Comparison of ENCODE assay signal across 33 cellular contexts in the genomic region with DNA sequence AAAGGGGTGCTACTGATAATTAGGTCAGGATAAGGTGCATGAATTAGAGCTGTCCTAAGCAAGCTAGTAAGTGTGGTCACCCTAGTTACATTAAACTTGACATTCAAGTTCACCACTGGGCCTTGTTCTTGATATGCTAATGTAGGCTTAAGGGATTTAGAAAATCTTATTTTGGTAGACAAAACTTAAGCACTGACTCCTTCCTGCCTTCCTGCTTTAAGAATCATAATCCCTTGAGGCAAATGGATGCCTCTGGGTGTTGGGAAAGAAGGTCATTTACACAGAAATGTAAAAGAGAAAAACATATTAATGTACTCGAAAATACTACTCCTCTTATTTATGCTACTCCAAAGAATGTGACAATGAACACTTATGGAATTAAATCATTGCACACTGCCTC.
"Had no signal": no experiment of that assay in that cellular context is flagged by ENCODE, and none has a peak within 500 bp of the region (broad histone marks: within the 10 kb centered on the region; RNA-seq: fewer than 3 reads in every experiment).

No MANE protein-coding gene starts in this region.

- H3K9me3 ChIP-seq: lower lobe of right lung, right lobe of liver, thoracic aorta, vagina had no signal

- H3K4me1 Mint-ChIP-seq: activated CD4-positive, alpha-beta memory T cell treated with anti-CD3 and anti-CD28 coated beads, Interleukin-2, amount 10 ng/mL, durations not matched to agents 7 days and 5 days; activated CD4-positive, alpha-beta T cell treated with anti-CD3 and anti-CD28 coated beads, Interleukin-2, amount 10 ng/mL, durations not matched to agents 7 days and 5 days; activated naive CD8-positive, alpha-beta T cell treated with anti-CD3 and anti-CD28 coated beads, Interleukin-2, amount 50 U/mL, for 24 hours; activated T-helper 17 cell treated with anti-CD3 and anti-CD28 coated beads, Interleukin-2, amount 50 U/mL, for 72 hours; stimulated activated effector memory CD8-positive, alpha-beta T cell treated with anti-CD3 and anti-CD28 coated beads, Interleukin-12 subunit alpha, Interleukin-12 subunit beta, amount 100 ng/mL, for 72 hours; T-helper 17 cell had no signal

- H3K27ac Mint-ChIP-seq: activated CD4-positive, alpha-beta memory T cell treated with anti-CD3 and anti-CD28 coated beads, Interleukin-2, amount 10 ng/mL, durations not matched to agents 7 days and 5 days; activated CD4-positive, alpha-beta T cell treated with anti-CD3 and anti-CD28 coated beads, Interleukin-2, amount 10 ng/mL, durations not matched to agents 7 days and 5 days; activated naive CD8-positive, alpha-beta T cell treated with anti-CD3 and anti-CD28 coated beads, Interleukin-2, amount 50 U/mL, for 24 hours; activated T-cell treated with anti-CD3 and anti-CD28 coated beads, Interleukin-2, amount 50 U/mL, for 24 hours; activated T-helper 17 cell treated with anti-CD3 and anti-CD28 coated beads, Interleukin-2, amount 50 U/mL, for 72 hours; effector memory CD8-positive, alpha-beta T cell; natural killer cell treated with Interleukin-12 subunit alpha and Interleukin-12 subunit beta and Interleukin-15 and Interleukin-18, amount 100 ng/mL, for 72 hours; stimulated activated effector memory CD8-positive, alpha-beta T cell treated with anti-CD3 and anti-CD28 coated beads, Interleukin-12 subunit alpha, Interleukin-12 subunit beta, amount 100 ng/mL, for 72 hours; stimulated activated naive CD8-positive, alpha-beta T cell treated with anti-CD3 and anti-CD28 coated beads, Interleukin-15, Interleukin-2, amounts not matched to agents 100 ng/mL and 50 ng/mL, for 24 hours; T-helper 17 cell had no signal

- ATAC-seq: activated naive CD8-positive, alpha-beta T cell treated with anti-CD3 and anti-CD28 coated beads, Interleukin-2, amount 50 U/mL, for 24 hours; activated T-helper 17 cell treated with anti-CD3 and anti-CD28 coated beads, Interleukin-2, amount 50 U/mL, for 72 hours; effector memory CD8-positive, alpha-beta T cell; left lobe of liver; lower lobe of right lung; natural killer cell treated with Interleukin-12 subunit alpha and Interleukin-12 subunit beta and Interleukin-15 and Interleukin-18, amount 100 ng/mL, for 72 hours; right lobe of liver; stimulated activated effector memory CD8-positive, alpha-beta T cell treated with anti-CD3 and anti-CD28 coated beads, Interleukin-12 subunit alpha, Interleukin-12 subunit beta, amount 100 ng/mL, for 72 hours; T-helper 17 cell had no signal

- H3K27me3 ChIP-seq: right lobe of liver, vagina had no signal

- H3K27me3 Mint-ChIP-seq: activated CD4-positive, alpha-beta memory T cell treated with anti-CD3 and anti-CD28 coated beads, Interleukin-2, amount 10 ng/mL, durations not matched to agents 7 days and 5 days; activated CD4-positive, alpha-beta T cell treated with anti-CD3 and anti-CD28 coated beads, Interleukin-2, amount 10 ng/mL, durations not matched to agents 7 days and 5 days; activated T-cell treated with anti-CD3 and anti-CD28 coated beads, Interleukin-2, amount 50 U/mL, for 24 hours; natural killer cell treated with Interleukin-12 subunit alpha and Interleukin-12 subunit beta and Interleukin-15 and Interleukin-18, amount 100 ng/mL, for 72 hours; stimulated activated naive CD8-positive, alpha-beta T cell treated with anti-CD3 and anti-CD28 coated beads, Interleukin-15, Interleukin-2, amounts not matched to agents 100 ng/mL and 50 ng/mL, for 24 hours; T-helper 17 cell had no signal

- H3K4me1 ChIP-seq: lower lobe of right lung, right lobe of liver, vagina had no signal

- H3K36me3 Mint-ChIP-seq: natural killer cell treated with Interleukin-12 subunit alpha and Interleukin-12 subunit beta and Interleukin-15 and Interleukin-18, amount 100 ng/mL, for 72 hours; stimulated activated effector memory CD8-positive, alpha-beta T cell treated with anti-CD3 and anti-CD28 coated beads, Interleukin-12 subunit alpha, Interleukin-12 subunit beta, amount 100 ng/mL, for 72 hours had no signal

- H3K36me3 ChIP-seq: lower lobe of right lung, right lobe of liver, thoracic aorta, vagina, WERI-Rb-1 had no signal

- DNase-seq: activated CD4-positive, alpha-beta memory T cell treated with anti-CD3 and anti-CD28 coated beads, Interleukin-2, amount 10 ng/mL, durations not matched to agents 7 days and 5 days; activated CD4-positive, alpha-beta T cell treated with anti-CD3 and anti-CD28 coated beads, Interleukin-2, amount 10 ng/mL, durations not matched to agents 7 days and 5 days; activated CD4-positive, CD25-positive, alpha-beta regulatory T cell treated with anti-CD3 and anti-CD28 coated beads, Interleukin-2, amount 50 U/mL, for 72 hours; activated CD8-positive, alpha-beta memory T cell treated with anti-CD3 and anti-CD28 coated beads, Interleukin-2, amount 50 U/mL, for 48 hours; activated gamma-delta T cell treated with Interleukin-2 at 50 U/mL for 16 hours; activated naive CD4-positive, alpha-beta T cell treated with anti-CD3 and anti-CD28 coated beads, Interleukin-2, amount 50 U/mL, for 16 hours; activated naive CD8-positive, alpha-beta T cell treated with anti-CD3 and anti-CD28 coated beads, Interleukin-2, amount 50 U/mL, for 24 hours; activated T-cell treated with anti-CD3 and anti-CD28 coated beads, Interleukin-2, amount 50 U/mL, for 24 hours; amygdala; caudate nucleus; cortex of kidney; effector memory CD8-positive, alpha-beta T cell; erythroblast; foreskin fibroblast; head of caudate nucleus; hippocampal formation; kidney glomerular epithelial cell; lower lobe of right lung; mesenchymal stem cell; right lobe of liver; stimulated activated CD4-positive, alpha-beta T cell treated with anti-CD3 and anti-CD28 coated beads, Interleukin-4, amount 100 ng/mL, for 24 hours; T-helper 17 cell; T1000; trophoblast cell; WERI-Rb-1 had no signal

- H3K4me3 Mint-ChIP-seq: activated CD4-positive, alpha-beta memory T cell treated with anti-CD3 and anti-CD28 coated beads, Interleukin-2, amount 10 ng/mL, durations not matched to agents 7 days and 5 days; activated CD4-positive, alpha-beta T cell treated with anti-CD3 and anti-CD28 coated beads, Interleukin-2, amount 10 ng/mL, durations not matched to agents 7 days and 5 days; activated naive CD8-positive, alpha-beta T cell treated with anti-CD3 and anti-CD28 coated beads, Interleukin-2, amount 50 U/mL, for 24 hours; activated T-cell treated with anti-CD3 and anti-CD28 coated beads, Interleukin-2, amount 50 U/mL, for 24 hours; activated T-helper 17 cell treated with anti-CD3 and anti-CD28 coated beads, Interleukin-2, amount 50 U/mL, for 72 hours; effector memory CD8-positive, alpha-beta T cell; natural killer cell treated with Interleukin-12 subunit alpha and Interleukin-12 subunit beta and Interleukin-15 and Interleukin-18, amount 100 ng/mL, for 72 hours; stimulated activated effector memory CD8-positive, alpha-beta T cell treated with anti-CD3 and anti-CD28 coated beads, Interleukin-12 subunit alpha, Interleukin-12 subunit beta, amount 100 ng/mL, for 72 hours; stimulated activated naive CD8-positive, alpha-beta T cell treated with anti-CD3 and anti-CD28 coated beads, Interleukin-15, Interleukin-2, amounts not matched to agents 100 ng/mL and 50 ng/mL, for 24 hours; T-helper 17 cell had no signal

- H3K9me3 Mint-ChIP-seq: activated CD4-positive, alpha-beta memory T cell treated with anti-CD3 and anti-CD28 coated beads, Interleukin-2, amount 10 ng/mL, durations not matched to agents 7 days and 5 days; activated CD4-positive, alpha-beta T cell treated with anti-CD3 and anti-CD28 coated beads, Interleukin-2, amount 10 ng/mL, durations not matched to agents 7 days and 5 days; activated naive CD8-positive, alpha-beta T cell treated with anti-CD3 and anti-CD28 coated beads, Interleukin-2, amount 50 U/mL, for 24 hours; activated T-cell treated with anti-CD3 and anti-CD28 coated beads, Interleukin-2, amount 50 U/mL, for 24 hours; stimulated activated naive CD8-positive, alpha-beta T cell treated with anti-CD3 and anti-CD28 coated beads, Interleukin-15, Interleukin-2, amounts not matched to agents 100 ng/mL and 50 ng/mL, for 24 hours had no signal

- H3K4me3 ChIP-seq: lower lobe of right lung, right lobe of liver, skin epidermis, thoracic aorta, vagina had no signal
